ENCODE assay signal across 8 cellular contexts in the genomic region with DNA sequence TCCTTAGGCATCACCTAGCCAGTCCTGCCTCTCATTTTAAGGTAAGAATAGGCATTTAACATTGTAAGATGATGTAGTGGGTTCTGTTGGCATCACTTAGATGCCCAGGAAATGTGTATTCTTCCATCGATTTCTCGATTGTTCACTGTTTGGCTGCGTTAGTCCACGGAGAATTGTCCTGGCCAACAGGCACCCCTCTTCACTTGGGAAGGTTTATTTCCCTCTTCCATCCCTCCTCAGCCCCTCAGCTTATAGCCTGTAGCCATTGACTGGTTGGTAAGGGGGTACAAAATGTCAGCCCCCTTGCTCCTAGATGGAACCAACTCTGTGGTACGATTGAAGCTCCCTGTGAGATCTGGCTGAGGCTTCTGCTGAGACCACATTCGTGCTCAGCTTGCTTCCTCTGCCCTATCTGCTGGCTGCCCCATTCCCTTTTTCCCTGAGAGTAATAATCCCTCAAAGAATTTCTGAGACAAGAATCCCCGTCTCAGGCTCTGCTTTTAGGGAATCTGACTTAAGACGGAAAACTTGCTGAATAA. TPM values are rescaled to one million over a fixed set of nuclear protein-coding genes. Genes with fewer than 3 reads are reported as not detected.
DNase-seq lines count a peak whose midpoint lies in the region; ATAC-seq, FAIRE-seq and TF ChIP-seq lines count a peak whose summit lies in the region.

No MANE protein-coding gene starts in this region.

- H3K27me3 ChIP-seq in BLaER1 (no peaks in the 10 kb centered on the region), HCT116 (ENCODE audit: insufficient read depth, low read length) (no peaks in the 10 kb centered on the region), right cardiac atrium (ENCODE audit: control insufficient read depth, insufficient read depth) (no peaks in the 10 kb centered on the region), small intestine (ENCODE audit: control insufficient read depth in 2 of 2, insufficient read depth in 2 of 2, low read length in 2 of 2) (no peaks in the 10 kb centered on the region), HAP-1 (ENCODE audit: low read depth) (no peaks in the 10 kb centered on the region)

- H3K36me3 ChIP-seq in BLaER1 = peaks cover 3% of the 10 kb centered on the region
- H3K36me3 ChIP-seq in HCT116 (ENCODE audit: control insufficient read depth in 1 of 2, insufficient read depth in 2 of 2, low read length in 2 of 2) = no peaks in the 10 kb centered on the region
- peaks cover 0 to under 1% of the 10 kb centered on the region in 2 donors for H3K36me3 ChIP-seq in small intestine (ENCODE audit: control insufficient read depth in 2 of 2, insufficient read depth in 2 of 2, low read length in 2 of 2)
- H3K36me3 ChIP-seq in HAP-1 (replicated peaks) = peaks cover 3% of the 10 kb centered on the region

- DNase-seq in HCT116 (ENCODE audit: low read depth, low spot score) = no peak
- DNase-seq in activated CD8-positive, alpha-beta T cell treated with anti-CD3 and anti-CD28 coated beads for 36 hours = no peak
- no peak for DNase-seq in right cardiac atrium
- DNase-seq in small intestine = peak; percentile 7
- DNase-seq in HAP-1 (ENCODE audit: low spot score in 2 of 2) = no peak

- 39% methylated on average over 8 of the region's 8 CpGs for WGBS in right cardiac atrium
- 24 to 33% (median 30%) methylated on average over 8 of the region's 8 CpGs for WGBS in small intestine, 3 donors

- TF ChIP-seq RAD21 in HCT116 (IDR thresholded peaks at IDR 0.05; ENCODE audit: low read depth) = no peak

- ATAC-seq in HCT116 = peak; percentile 8; the same call in 1 of the 2 replicates
- ATAC-seq in activated CD8-positive, alpha-beta T cell treated with anti-CD3 and anti-CD28 coated beads for 36 hours = no peak
- peak; percentile 38 to 42 for ATAC-seq in right cardiac atrium
- no peak for ATAC-seq in GM18517 (IDR thresholded peaks at IDR 0.05; ENCODE audit: unreplicated experiment)
- ATAC-seq in GM18520 (IDR thresholded peaks at IDR 0.05; ENCODE audit: unreplicated experiment) = no peak

- peaks cover 1% of the 10 kb centered on the region for H3K9me3 Mint-ChIP-seq in activated CD8-positive, alpha-beta T cell treated with anti-CD3 and anti-CD28 coated beads for 36 hours

- no peaks in the 10 kb centered on the region for H3K4me1 ChIP-seq in BLaER1
- H3K4me1 ChIP-seq in HCT116 (ENCODE audit: control insufficient read depth in 1 of 2, insufficient read depth in 2 of 2, low read length in 2 of 2) = peaks cover 0 to 4% of the 10 kb centered on the region in 2 experiments; a peak in 1 of 4 replicates
- H3K4me1 ChIP-seq in right cardiac atrium (ENCODE audit: control insufficient read depth, insufficient read depth, low read length) = peaks cover 2% of the 10 kb centered on the region
- no peaks in the 10 kb centered on the region for H3K4me1 ChIP-seq in small intestine (ENCODE audit: control insufficient read depth in 2 of 2, insufficient read depth in 1 of 2, low read depth in 1 of 2, low read length in 1 of 2)
- H3K4me1 ChIP-seq in HAP-1 = no peaks in the 10 kb centered on the region

- H3K9me3 ChIP-seq in BLaER1 (no peaks in the 10 kb centered on the region), HCT116 (ENCODE audit: control insufficient read depth in 1 of 2, insufficient read depth in 1 of 2, low read depth in 1 of 2, low read length in 2 of 2) (no peaks in the 10 kb centered on the region), right cardiac atrium (ENCODE audit: control insufficient read depth, low read length) (no peaks in the 10 kb centered on the region), small intestine (ENCODE audit: control insufficient read depth, low read depth) (no peaks in the 10 kb centered on the region), HAP-1 (0 out of 2 replicates have a peak, but pooled peaks cover 2% of the 10 kb centered on the region)

- intact Hi-C loops in HCT116 (cut with micrococcal nuclease) (no loop called here), right cardiac atrium (cut with DNase I) (no loop called here)
- intact Hi-C loops in activated CD8-positive, alpha-beta T cell treated with anti-CD3 and anti-CD28 coated beads for 36 hours (cut with micrococcal nuclease) = loop anchor here (2.0 kb wide), 1 partner anchor 43 kb away; the partner anchor contains the start of gene PLEKHA3

- H3K9ac ChIP-seq in BLaER1 (peak overlapping the region; percentile 77), HCT116 (ENCODE audit: low read length) (peak overlapping the region; percentile 71)

- H3K4me2 ChIP-seq in BLaER1 (peak overlapping the region; percentile 78), HCT116 (ENCODE audit: low read length) (peak overlapping the region; percentile 77)

- H3K79me2 ChIP-seq in HCT116 (ENCODE audit: insufficient read depth, low read length) = peaks cover 16% of the 10 kb centered on the region

- H3K4me1 Mint-ChIP-seq in activated CD8-positive, alpha-beta T cell treated with anti-CD3 and anti-CD28 coated beads for 36 hours (ENCODE audit: low read depth) = peaks cover 42% of the 10 kb centered on the region

- H4K20me1 ChIP-seq in BLaER1 (no peaks in the 10 kb centered on the region), HCT116 (ENCODE audit: insufficient read depth) (no peaks in the 10 kb centered on the region)

- POLR2A ChIA-PET in HCT116 (lab: Charles Lee) = no interaction called here
- POLR2A ChIA-PET in activated CD8-positive, alpha-beta T cell treated with anti-CD3 and anti-CD28 coated beads for 36 hours (lab: Charles Lee) = no interaction called here

- H3K4me3 ChIP-seq in BLaER1 (peak overlapping the region; percentile 71), HCT116 (replicated peaks in 1 of 2; ENCODE audit: low read depth in 1 of 2, low read length in 2 of 2) (peak overlapping the region; percentile 75 to 76), right cardiac atrium (ENCODE audit: low read length) (peak overlapping the region; percentile 68), small intestine (ENCODE audit: low read depth in 1 of 2, low read length in 2 of 2) (peak overlapping the region; percentile 66 to 74), HAP-1 (no peak overlapping the region)

- RAD21 ChIA-PET in HCT116 (lab: Charles Lee; ENCODE audit: low non-redundant PET in 1 of 2, low total read pairs in 2 of 2, uncharacterized antibody in 2 of 2, unreplicated experiment in 2 of 2) = no interaction called here

- no peak for TF ChIP-seq CTCF in HCT116 (IDR thresholded peaks at IDR 0.05 in 2 of 3, conservative IDR thresholded peaks at IDR 0.05 in 1 of 3; ENCODE audit: borderline replicate concordance in 1 of 3, insufficient read depth in 1 of 3, low read depth in 2 of 3, low read length in 2 of 3)
- no peak for TF ChIP-seq CTCF in activated CD8-positive, alpha-beta T cell treated with anti-CD3 and anti-CD28 coated beads for 36 hours (IDR thresholded peaks at IDR 0.05)

- H3K27ac ChIP-seq in BLaER1 = peak overlapping the region; percentile 35; the same call in 1 of the 2 replicates
- 0 out of 2 replicates have a peak overlapping the region, but pooled peaks have one; percentile 17 for H3K27ac ChIP-seq in HCT116 (ENCODE audit: low read depth, low read length)
- H3K27ac ChIP-seq in right cardiac atrium (ENCODE audit: low read length) = peak overlapping the region; percentile 42
- H3K27ac ChIP-seq in small intestine (ENCODE audit: low read depth in 1 of 2, low read length in 1 of 2) = peak overlapping the region in 1 of 2 donors; percentile 87

- no peak overlapping the region for H2AFZ ChIP-seq in HCT116 (ENCODE audit: low read depth, low read length, poor library complexity, severe bottlenecking)

- no peak for TF ChIP-seq POLR2A in HCT116 (IDR thresholded peaks at IDR 0.05; ENCODE audit: borderline replicate concordance, extremely low read depth, insufficient read depth, insufficient read length)

- H3K9me2 ChIP-seq in HCT116 (ENCODE audit: insufficient read depth) = no peaks in the 10 kb centered on the region

- peak overlapping the region; percentile 90 for H3K4me3 Mint-ChIP-seq in activated CD8-positive, alpha-beta T cell treated with anti-CD3 and anti-CD28 coated beads for 36 hours

- peak overlapping the region; percentile 90 for H3K27ac Mint-ChIP-seq in activated CD8-positive, alpha-beta T cell treated with anti-CD3 and anti-CD28 coated beads for 36 hours

- no peak for FAIRE-seq in small intestine (lab: Jason Lieb, UNC)

- CTCF ChIA-PET in HCT116 (lab: Charles Lee) = no interaction called here
- CTCF ChIA-PET in activated CD8-positive, alpha-beta T cell treated with anti-CD3 and anti-CD28 coated beads for 36 hours (lab: Charles Lee) = interaction anchor here (0.6 to 1.9 kb wide), 9 partner anchors 10 to 132 kb away, joined by 3 to 6 read pairs (median 3); partner anchors contain the start of genes PJVK and PRKRA

- no peaks in the 10 kb centered on the region for H3K27me3 Mint-ChIP-seq in activated CD8-positive, alpha-beta T cell treated with anti-CD3 and anti-CD28 coated beads for 36 hours

- TSS peak; percentile 62 for BruUV-seq in HCT116 (replicated peaks; lab: Mats Ljungman, UMichigan)

- H3K36me3 Mint-ChIP-seq in activated CD8-positive, alpha-beta T cell treated with anti-CD3 and anti-CD28 coated beads for 36 hours (ENCODE audit: low read depth) = peaks cover 37% of the 10 kb centered on the region

- in situ Hi-C loops in HAP-1 (cut with MboI; ENCODE audit: low sequenced_read_pairs) = no loop called here

TF ChIP-seq in HCT116, 20 proteins besides CTCF, POLR2A, EP300 and RAD21 (continues in another document):
- TF ChIP-seq SIN3A (IDR thresholded peaks at IDR 0.05; ENCODE audit: low read depth) (no peak), SRF (IDR thresholded peaks at IDR 0.05; ENCODE audit: low read depth) (no peak), ZNF274 (IDR thresholded peaks at IDR 0.05; ENCODE audit: low read depth, low read length) (no peak)

RNA-seq across cellular contexts. Expression of gene PLEKHA3, which starts 43.4 kb away (rescaled TPM):
- total RNA-seq in HCT116 (2021; ENCODE audit: unreplicated experiment) = 26.8 TPM
- polyA plus RNA-seq in HCT116 (2012) = 6.3 and 7.4 TPM in 2 replicates
- 10 to 100 TPM; 21.0 to 22.2 TPM for total RNA-seq in activated CD8-positive, alpha-beta T cell treated with anti-CD3 and anti-CD28 coated beads for 36 hours
- total RNA-seq in right cardiac atrium = 10 to 100 TPM; 44.5 to 69.9 (median 47.3) TPM
- polyA plus RNA-seq in right cardiac atrium = 5.3 TPM
- polyA plus RNA-seq in small intestine = 1 to 10 TPM; 2.9 to 4.1 (median 3.3) TPM

RNA-seq across cellular contexts. Expression of gene FKBP7, which starts 45.3 kb away (rescaled TPM):
- 4.5 TPM for total RNA-seq in HCT116 (2021; ENCODE audit: unreplicated experiment)
- polyA plus RNA-seq in HCT116 (2012) = 2.6 and 2.9 TPM in 2 replicates
- 1 to 10 TPM; 2.1 to 3.0 TPM for total RNA-seq in activated CD8-positive, alpha-beta T cell treated with anti-CD3 and anti-CD28 coated beads for 36 hours
- total RNA-seq in right cardiac atrium = 10 to 100 TPM; 10.7 to 15.6 (median 12.8) TPM
- polyA plus RNA-seq in right cardiac atrium = 11.7 TPM
- polyA plus RNA-seq in small intestine = 1 to 10 TPM in 2 of 3 donors, not detected in 1; 3.0 to 7.8 TPM

Comparison
In these comparisons a context has a peak if more than half of its experiments do, and no peak if none do; other contexts are left out.
1. ATAC-seq: peak in HCT116 (single experiment) and right cardiac atrium (2 of 2); none in activated CD8-positive, alpha-beta T cell treated with anti-CD3 and anti-CD28 coated beads for 36 hours (single experiment), GM18517 (single experiment) and GM18520 (single experiment).